In the genomic region with DNA sequence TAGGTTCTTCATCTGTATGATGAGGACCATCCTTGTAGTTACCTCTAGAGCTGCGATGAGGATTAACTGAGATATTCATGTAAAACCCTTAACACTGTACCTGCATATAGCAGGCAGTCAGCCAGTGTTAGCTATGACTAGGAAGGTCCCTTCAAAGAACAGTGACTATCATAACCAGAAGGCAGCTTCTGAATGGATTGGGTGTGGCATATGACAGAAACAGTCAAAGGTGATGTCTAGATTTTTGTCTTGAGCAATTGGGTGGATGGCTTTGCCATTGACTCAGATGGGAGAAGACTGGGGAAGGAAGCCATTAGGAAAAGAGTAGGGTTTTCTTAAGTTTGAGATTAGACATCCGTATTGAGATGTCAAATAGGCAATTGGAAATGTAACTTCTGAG, we compare ENCODE assay signal across 21 cellular contexts. TPM values are rescaled to one million over a fixed set of nuclear protein-coding genes. Genes with fewer than 3 reads are reported as not detected.
DNase-seq lines count a peak whose midpoint lies in the region; ATAC-seq, FAIRE-seq and TF ChIP-seq lines count a peak whose summit lies in the region.
"Had no signal": no experiment of that assay in that cellular context is flagged by ENCODE, and none has a peak within 500 bp of the region (broad histone marks: within the 10 kb centered on the region; RNA-seq: fewer than 3 reads in every experiment).

No MANE protein-coding gene starts in this region.

- no peak for TF ChIP-seq RAD21 in A549 (conservative IDR thresholded peaks at IDR 0.05 in 1 of 2, IDR thresholded peaks at IDR 0.05 in 1 of 2)

- H3K27me3 Mint-ChIP-seq in progenitor cell of endocrine pancreas, result no peaks in the 10 kb centered on the region

- DNase-seq in A549 (ENCODE audit: low read depth in 1 of 2, low spot score in 1 of 2) (no peak), RWPE2 (ENCODE audit: low spot score) (no peak), urothelium cell line (ENCODE audit: low spot score) (no peak), caudate nucleus (lab: John Stamatoyannopoulos, UW) (no peak), progenitor cell of endocrine pancreas (ENCODE audit: low spot score, unreplicated experiment) (no peak), posterior vena cava (ENCODE audit: low spot score) (no peak)
- DNase-seq: ACHN; BE2C; C1 segment of cervical spinal cord; CD4-positive, CD25-positive, alpha-beta regulatory T cell; CD8-positive, alpha-beta memory T cell; COR-L47; DMS 273 treated with DMSO at 0.1 percent for 48 hours; DMS53; DND-41; EL; H9 had no signal

- no peak for TF ChIP-seq EP300 in A549 (IDR thresholded peaks at IDR 0.05)

- H3K36me3 Mint-ChIP-seq in progenitor cell of endocrine pancreas (ENCODE audit: insufficient read depth), result no peaks in the 10 kb centered on the region
- H3K36me3 Mint-ChIP-seq: CD4-positive, CD25-positive, alpha-beta regulatory T cell; CD8-positive, alpha-beta memory T cell had no signal

- peaks cover 56% of the 10 kb centered on the region for H3K36me3 ChIP-seq in RWPE2 (ENCODE audit: low read depth)
- H3K36me3 ChIP-seq: BE2C had no signal

- H3K4me1 ChIP-seq in A549, result peaks cover 36% of the 10 kb centered on the region
- H3K4me1 ChIP-seq in RWPE2 (ENCODE audit: insufficient read depth, poor library complexity, severe bottlenecking), result peaks cover 22% of the 10 kb centered on the region
- H3K4me1 ChIP-seq: BE2C had no signal

- H3K27ac ChIP-seq in A549, result peak overlapping the region; percentile 9 to 89; a peak in 4 of 6 replicates
- peak overlapping the region; percentile 98 for H3K27ac ChIP-seq in RWPE2 (ENCODE audit: poor library complexity, severe bottlenecking)
- no peak overlapping the region for H3K27ac ChIP-seq in caudate nucleus (ENCODE audit: low read depth, low read length)

- H3K4me3 ChIP-seq in A549, result no peak overlapping the region
- no peak overlapping the region for H3K4me3 ChIP-seq in RWPE2 (ENCODE audit: severe bottlenecking)
- H3K4me3 ChIP-seq: GM12878 had no signal

- POLR2A ChIA-PET in A549 (lab: Yijun Ruan, JAX), result no interaction called here

- no peak overlapping the region for H3K27ac Mint-ChIP-seq in progenitor cell of endocrine pancreas
- H3K27ac Mint-ChIP-seq: CD4-positive, CD25-positive, alpha-beta regulatory T cell; CD8-positive, alpha-beta memory T cell; H9 had no signal

- no peak for TF ChIP-seq POLR2A in A549 (IDR thresholded peaks at IDR 0.05; ENCODE audit: low read length)

- TF ChIP-seq CTCF in A549 (IDR thresholded peaks at IDR 0.05) (no peak), RWPE2 (IDR thresholded peaks at IDR 0.05; ENCODE audit: poor library complexity, severe bottlenecking) (no peak), progenitor cell of endocrine pancreas (IDR thresholded peaks at IDR 0.05; ENCODE audit: unreplicated experiment) (no peak)

- H3K9me3 Mint-ChIP-seq in progenitor cell of endocrine pancreas (ENCODE audit: low read depth), result no peaks in the 10 kb centered on the region
- H3K9me3 Mint-ChIP-seq: H9 had no signal

- CTCF ChIA-PET in A549 (lab: Yijun Ruan, JAX), result interaction anchor here (1.7 to 5.9 kb wide), 2 partner anchors 11 to 65 kb away, joined by 4 to 81 read pairs; no protein-coding TSS in a partner anchor

- no peaks in the 10 kb centered on the region for H3K4me1 Mint-ChIP-seq in progenitor cell of endocrine pancreas (ENCODE audit: low read depth)
- H3K4me1 Mint-ChIP-seq: CD4-positive, CD25-positive, alpha-beta regulatory T cell; CD8-positive, alpha-beta memory T cell had no signal

- intact Hi-C loops in posterior vena cava (cut with DNase I), result loop anchor here in 1 of 2 donors (5.0 kb wide), 1 partner anchor 1772 kb away; no protein-coding TSS in a partner anchor

- no peak overlapping the region for H3K4me3 Mint-ChIP-seq in progenitor cell of endocrine pancreas (ENCODE audit: low read depth)
- H3K4me3 Mint-ChIP-seq: CD4-positive, CD25-positive, alpha-beta regulatory T cell; CD8-positive, alpha-beta memory T cell; H9 had no signal

- 82% methylated on average over 2 of the region's 2 CpGs for WGBS in A549 (ENCODE audit: missing lambda C conversion rate)

- FAIRE-seq in A549 (lab: Jason Lieb, UNC), result no peak
- FAIRE-seq in urothelium cell line (lab: Jason Lieb, UNC), result peak; percentile 44
- FAIRE-seq: GM12878, H1 had no signal

- H3K27me3 ChIP-seq in RWPE2 (ENCODE audit: insufficient read depth, poor library complexity, severe bottlenecking), result no peaks in the 10 kb centered on the region

- H3K9me3 ChIP-seq in A549 (no peaks in the 10 kb centered on the region), RWPE2 (ENCODE audit: severe bottlenecking) (no peaks in the 10 kb centered on the region)
- H3K9me3 ChIP-seq: BE2C had no signal

- ATAC-seq in A549 (no peak), RWPE2 (ENCODE audit: low read depth) (no peak), esophagus mucosa (peak; percentile 74)
- ATAC-seq: GM12878 had no signal

- no peak overlapping the region for H3K4me2 ChIP-seq in A549

TF ChIP-seq in A549, 52 proteins besides CTCF, POLR2A, EP300 and RAD21:
- TF ChIP-seq ATOH8 (CRISPR knock-in tag; IDR thresholded peaks at IDR 0.05; ENCODE audit: low read depth), result no peak
- TF ChIP-seq NPAS2 (CRISPR knock-in tag; IDR thresholded peaks at IDR 0.05; ENCODE audit: borderline replicate concordance), result no peak
- no peak for TF ChIP-seq ELK1 (IDR thresholded peaks at IDR 0.05; ENCODE audit: low read depth, low read length)
- no peak for TF ChIP-seq USF2 (IDR thresholded peaks at IDR 0.05)
- no peak for TF ChIP-seq ZSCAN20 (CRISPR knock-in tag; IDR thresholded peaks at IDR 0.05)
- TF ChIP-seq SMC3 (IDR thresholded peaks at IDR 0.05), result no peak

RNA-seq across cellular contexts. Expression of gene XDH, which starts 15.7 kb away (rescaled TPM):
- 1.0 and 1.1 TPM in 2 replicates for polyA plus RNA-seq in A549 (2011; rRNA removed)
- polyA plus RNA-seq in A549 (2012; cell fraction: cytosol; rRNA removed), result 0.61 and 0.73 TPM in 2 replicates
- polyA plus RNA-seq in A549 (2012; cell fraction: nucleus; rRNA removed), result 1.0 and 1.8 TPM in 2 replicates
- polyA plus RNA-seq in A549 (2017; fragmentation: RNase III; extraction: RNeasy Plus Mini Kit Qiagen cat#74134 plus additional on column Dnase treatment), result 0.71 to 1.0 TPM (median 0.88 TPM) in 3 replicates
- 1.1 and 1.3 TPM in 2 replicates for polyA minus RNA-seq in A549 (2011; rRNA and poly(A)+ RNA removed)
- total RNA-seq in esophagus mucosa, result 39.7 TPM
- total RNA-seq in progenitor cell of endocrine pancreas, result 4.8 and 5.6 TPM in 2 replicates
- not detected for total RNA-seq in posterior vena cava
- total RNA-seq: CD4-positive, CD25-positive, alpha-beta regulatory T cell; CD8-positive, alpha-beta memory T cell; G401; GM12878 had no signal
- polyA plus RNA-seq: CD4-positive, CD25-positive, alpha-beta regulatory T cell; CD8-positive, alpha-beta memory T cell had no signal
